ENCODE assay signal across 29 cellular contexts in genomic region chr14:74967618-74968017, GRCh38.
"Had no signal": no experiment of that assay in that cellular context is flagged by ENCODE, and none has a peak within 500 bp of the region (broad histone marks: within the 10 kb centered on the region; RNA-seq: fewer than 3 reads in every experiment).

No MANE protein-coding gene starts in this region.

- H3K36me3 ChIP-seq: ascending aorta, breast epithelium, cardiac muscle cell, colonic mucosa, esophagus muscularis mucosa, gastrocnemius medialis, heart left ventricle had no signal

- H3K36me3 Mint-ChIP-seq: activated CD4-positive, alpha-beta memory T cell treated with anti-CD3 and anti-CD28 coated beads for 36 hours; activated naive CD4-positive, alpha-beta T cell treated with anti-CD3 and anti-CD28 coated beads, Interleukin-2, amount 10 ng/mL, durations not matched to agents 7 days and 5 days; activated naive CD4-positive, alpha-beta T cell treated with anti-CD3 and anti-CD28 coated beads, Interleukin-2, amount 50 U/mL, for 72 hours; activated naive CD8-positive, alpha-beta T cell treated with anti-CD3 and anti-CD28 coated beads, Interleukin-2, amount 10 ng/mL, durations not matched to agents 7 days and 5 days; brain had no signal

- H3K27ac Mint-ChIP-seq: activated CD4-positive, alpha-beta memory T cell treated with anti-CD3 and anti-CD28 coated beads for 36 hours; activated CD4-positive, alpha-beta T cell treated with anti-CD3 and anti-CD28 coated beads for 36 hours; activated CD4-positive, alpha-beta T cell treated with anti-CD3 and anti-CD28 coated beads, Interleukin-2, amount 10 ng/mL, durations not matched to agents 24 days and 14 days; activated naive CD4-positive, alpha-beta T cell treated with anti-CD3 and anti-CD28 coated beads, Interleukin-2, amount 10 ng/mL, durations not matched to agents 7 days and 5 days; activated naive CD4-positive, alpha-beta T cell treated with anti-CD3 and anti-CD28 coated beads, Interleukin-2, amount 50 U/mL, for 72 hours; activated naive CD8-positive, alpha-beta T cell treated with anti-CD3 and anti-CD28 coated beads, Interleukin-2, amount 10 ng/mL, durations not matched to agents 7 days and 5 days; activated T-cell treated with anti-CD3 and anti-CD28 coated beads, Interleukin-2, amount 50 U/mL, for 24 hours; activated T-cell treated with anti-CD3 and anti-CD28 coated beads, Interleukin-2, amount 50 U/mL, for 72 hours; brain had no signal

- ATAC-seq: activated CD4-positive, alpha-beta T cell treated with anti-CD3 and anti-CD28 coated beads for 36 hours; activated naive CD4-positive, alpha-beta T cell treated with anti-CD3 and anti-CD28 coated beads, Interleukin-2, amount 50 U/mL, for 72 hours; activated T-cell treated with anti-CD3 and anti-CD28 coated beads, Interleukin-2, amount 50 U/mL, for 72 hours; foreskin keratinocyte; gastrocnemius medialis; heart left ventricle had no signal

- DNase-seq: activated CD4-positive, alpha-beta memory T cell treated with anti-CD3 and anti-CD28 coated beads for 36 hours; activated CD4-positive, alpha-beta T cell treated with anti-CD3 and anti-CD28 coated beads for 36 hours; activated CD4-positive, alpha-beta T cell treated with anti-CD3 and anti-CD28 coated beads, Interleukin-2, amount 10 ng/mL, durations not matched to agents 24 days and 14 days; activated CD4-positive, CD25-positive, alpha-beta regulatory T cell; activated CD4-positive, CD25-positive, alpha-beta regulatory T cell treated with anti-CD3 and anti-CD28 coated beads, Interleukin-2, amount 50 U/mL, for 72 hours; activated CD8-positive, alpha-beta memory T cell treated with anti-CD3 and anti-CD28 coated beads, Interleukin-2, amount 50 U/mL, for 48 hours; activated gamma-delta T cell; activated naive CD4-positive, alpha-beta T cell; activated naive CD4-positive, alpha-beta T cell treated with anti-CD3 and anti-CD28 coated beads, Interleukin-2, amount 10 ng/mL, durations not matched to agents 7 days and 5 days; activated T-cell treated with anti-CD3 and anti-CD28 coated beads for 4 hours; activated T-cell treated with anti-CD3 and anti-CD28 coated beads, Interleukin-2, amount 50 U/mL, for 24 hours; activated T-cell treated with anti-CD3 and anti-CD28 coated beads, Interleukin-2, amount 50 U/mL, for 72 hours; central memory CD4-positive, alpha-beta T cell; cerebellar nuclear complex; colonic mucosa; effector memory CD4-positive, alpha-beta T cell; erythroblast; foreskin keratinocyte; gastrocnemius medialis; glutamatergic neuron; heart left ventricle; T-helper 2 cell had no signal

- H3K4me3 ChIP-seq: ascending aorta, breast epithelium, cardiac muscle cell, colonic mucosa, esophagus muscularis mucosa, gastrocnemius medialis, heart left ventricle had no signal

- H3K9me3 Mint-ChIP-seq: activated CD4-positive, alpha-beta memory T cell treated with anti-CD3 and anti-CD28 coated beads for 36 hours; activated CD4-positive, alpha-beta T cell treated with anti-CD3 and anti-CD28 coated beads, Interleukin-2, amount 10 ng/mL, durations not matched to agents 24 days and 14 days; activated naive CD4-positive, alpha-beta T cell treated with anti-CD3 and anti-CD28 coated beads, Interleukin-2, amount 10 ng/mL, durations not matched to agents 7 days and 5 days; activated naive CD4-positive, alpha-beta T cell treated with anti-CD3 and anti-CD28 coated beads, Interleukin-2, amount 50 U/mL, for 72 hours; activated naive CD8-positive, alpha-beta T cell treated with anti-CD3 and anti-CD28 coated beads, Interleukin-2, amount 10 ng/mL, durations not matched to agents 7 days and 5 days; activated T-cell treated with anti-CD3 and anti-CD28 coated beads, Interleukin-2, amount 50 U/mL, for 24 hours; activated T-cell treated with anti-CD3 and anti-CD28 coated beads, Interleukin-2, amount 50 U/mL, for 72 hours had no signal

- H3K27me3 Mint-ChIP-seq: activated CD4-positive, alpha-beta memory T cell treated with anti-CD3 and anti-CD28 coated beads for 36 hours; activated T-cell treated with anti-CD3 and anti-CD28 coated beads, Interleukin-2, amount 50 U/mL, for 24 hours had no signal

- H3K4me1 ChIP-seq: ascending aorta, breast epithelium, colonic mucosa had no signal

- H3K4me3 Mint-ChIP-seq: activated CD4-positive, alpha-beta memory T cell treated with anti-CD3 and anti-CD28 coated beads for 36 hours; activated CD4-positive, alpha-beta T cell treated with anti-CD3 and anti-CD28 coated beads for 36 hours; activated CD4-positive, alpha-beta T cell treated with anti-CD3 and anti-CD28 coated beads, Interleukin-2, amount 10 ng/mL, durations not matched to agents 24 days and 14 days; activated naive CD4-positive, alpha-beta T cell treated with anti-CD3 and anti-CD28 coated beads, Interleukin-2, amount 10 ng/mL, durations not matched to agents 7 days and 5 days; activated naive CD8-positive, alpha-beta T cell treated with anti-CD3 and anti-CD28 coated beads, Interleukin-2, amount 10 ng/mL, durations not matched to agents 7 days and 5 days; activated T-cell treated with anti-CD3 and anti-CD28 coated beads, Interleukin-2, amount 50 U/mL, for 24 hours; activated T-cell treated with anti-CD3 and anti-CD28 coated beads, Interleukin-2, amount 50 U/mL, for 72 hours; brain had no signal

- H3K27ac ChIP-seq: ascending aorta, breast epithelium, cardiac muscle cell, colonic mucosa, esophagus muscularis mucosa, foreskin keratinocyte, gastrocnemius medialis, heart left ventricle had no signal

- H3K27me3 ChIP-seq: ascending aorta, breast epithelium, cardiac muscle cell, colonic mucosa, esophagus muscularis mucosa, foreskin keratinocyte, gastrocnemius medialis, heart left ventricle had no signal

- H3K9me3 ChIP-seq: ascending aorta, breast epithelium, colonic mucosa, esophagus muscularis mucosa, gastrocnemius medialis, heart left ventricle had no signal

- H3K4me1 Mint-ChIP-seq: activated CD4-positive, alpha-beta T cell treated with anti-CD3 and anti-CD28 coated beads for 36 hours; activated naive CD4-positive, alpha-beta T cell treated with anti-CD3 and anti-CD28 coated beads, Interleukin-2, amount 10 ng/mL, durations not matched to agents 7 days and 5 days had no signal
